Comparison of ENCODE assay signal across 8 cellular contexts in genomic region chr14:45253070-45253753, GRCh38. TPM values are rescaled to one million over a fixed set of nuclear protein-coding genes. Genes with fewer than 3 reads are reported as not detected.
DNase-seq lines count a peak whose midpoint lies in the region; ATAC-seq and TF ChIP-seq lines count a peak whose summit lies in the region.

TSS of gene MIS18BP1 (minus strand) at chr14:45253202. CDS start at chr14:45247286, 5,916 bp downstream.

- peak within 1 kb of the TSS; percentile 84 for H3K4me2 ChIP-seq in GM23338

- peak within 1 kb of the TSS; percentile 90 for H3K27ac ChIP-seq in GM23338 (ENCODE audit: low read depth)

- no peaks in the 10 kb centered on the region for H3K27me3 ChIP-seq in GM23338 (ENCODE audit: insufficient read depth)

- no peaks in the 10 kb centered on the region for H3F3A ChIP-seq in GM23338 (replicated peaks; ENCODE audit: low read depth)

- H3K4me3 ChIP-seq in GM23338 = peak within 1 kb of the TSS; percentile 89

- peak; percentile 96 for ATAC-seq in GM23338
- peak; percentile 75 to 80 for ATAC-seq in naive B cell (ENCODE audit: low read depth in 2 of 2)
- ATAC-seq in stimulated activated memory B cell treated with anti-CD40 and anti-IgM and Interleukin-4, amounts not matched to agents 10 μg/mL and 1 μg/mL and 100 μg/mL, for 72 hours = peak; percentile 94

- intact Hi-C loops in activated T-helper 1 cell treated with anti-CD3 and anti-CD28 coated beads, Interleukin-12 subunit alpha, Interleukin-12 subunit beta, Interleukin-2, Interleukin-4 antibody, amounts not matched to agents 30 ng/mL and 10 ng/mL and 1 ng/mL, durations not matched to agents 14 hours and 24 hours and 36 hours (cut with micrococcal nuclease) = loop anchor here (1.0 to 5.0 kb wide), 8 partner anchors 10 to 356 kb away; partner anchors contain the start of genes FKBP3, PRPF39 and TOGARAM1

- H3K4me1 ChIP-seq in GM23338 (ENCODE audit: insufficient read depth) = peaks cover 4% of the 10 kb centered on the region; the same call in 1 of the 2 replicates

- H3K9me2 ChIP-seq in GM23338 (ENCODE audit: insufficient read depth) = no peaks in the 10 kb centered on the region

- H3K4me3 Mint-ChIP-seq in GM23338 (peak within 1 kb of the TSS; percentile 93), naive B cell (peak within 1 kb of the TSS; percentile 91 to 99 (median 96))
- peak within 1 kb of the TSS; percentile 94 for H3K4me3 Mint-ChIP-seq in activated T-helper 1 cell treated with anti-CD3 and anti-CD28 coated beads, Interleukin-12 subunit alpha, Interleukin-12 subunit beta, Interleukin-2, Interleukin-4 antibody, amounts not matched to agents 30 ng/mL and 10 ng/mL and 1 ng/mL, durations not matched to agents 14 hours and 24 hours and 36 hours
- H3K4me3 Mint-ChIP-seq in stimulated activated memory B cell treated with anti-CD40 and anti-IgM and Interleukin-4, amounts not matched to agents 10 μg/mL and 1 μg/mL and 100 μg/mL, for 72 hours = peak within 1 kb of the TSS; percentile 93

- H3K36me3 Mint-ChIP-seq in GM23338 (ENCODE audit: low read depth) (peaks cover 7% of the 10 kb centered on the region; the same call in 2 of the 3 replicates), naive B cell (peaks cover 6 to 20% of the 10 kb centered on the region in 2 donors)
- H3K36me3 Mint-ChIP-seq in activated T-helper 1 cell treated with anti-CD3 and anti-CD28 coated beads, Interleukin-12 subunit alpha, Interleukin-12 subunit beta, Interleukin-2, Interleukin-4 antibody, amounts not matched to agents 30 ng/mL and 10 ng/mL and 1 ng/mL, durations not matched to agents 14 hours and 24 hours and 36 hours (ENCODE audit: low read depth) = peaks cover 3% of the 10 kb centered on the region
- no peaks in the 10 kb centered on the region for H3K36me3 Mint-ChIP-seq in stimulated activated memory B cell treated with anti-CD40 and anti-IgM and Interleukin-4, amounts not matched to agents 10 μg/mL and 1 μg/mL and 100 μg/mL, for 72 hours

- peak; percentile 71 to 78 for TF ChIP-seq CTCF in GM23338 (conservative IDR thresholded peaks at IDR 0.05; ENCODE audit: low read depth in 2 of 2)

- H2AFZ ChIP-seq in GM23338 = peak within 1 kb of the TSS; percentile 81

- peaks cover 24% of the 10 kb centered on the region for H4K20me1 ChIP-seq in GM23338 (replicated peaks; ENCODE audit: insufficient read depth)

- peak; percentile 98 for DNase-seq in EL
- DNase-seq in GM23338 (ENCODE audit: low spot score) = peak; percentile 98
- DNase-seq in LHCN-M2 (ENCODE audit: low read depth) = peak; percentile 96
- peak; percentile 94 for DNase-seq in RPMI7951 (ENCODE audit: low read depth)
- DNase-seq in activated T-helper 1 cell treated with anti-CD3 and anti-CD28 coated beads, Interleukin-12 subunit alpha, Interleukin-12 subunit beta, Interleukin-2, Interleukin-4 antibody, amounts not matched to agents 30 ng/mL and 10 ng/mL and 1 ng/mL, durations not matched to agents 14 hours and 24 hours and 36 hours (ENCODE audit: low spot score) = peak; percentile 93
- peak; percentile 96 for DNase-seq in fibroblast of gingiva (ENCODE audit: low read depth)
- DNase-seq in naive B cell = peak; percentile 95

- 0 out of 2 replicates have a peak, but pooled peaks cover 4% of the 10 kb centered on the region for H3K36me3 ChIP-seq in GM23338 (ENCODE audit: insufficient read depth)

- H3K79me2 ChIP-seq in GM23338 (replicated peaks; ENCODE audit: insufficient read depth) = peaks cover 47% of the 10 kb centered on the region

- H3K9me3 Mint-ChIP-seq in GM23338 = peaks cover 13% of the 10 kb centered on the region
- H3K9me3 Mint-ChIP-seq in activated T-helper 1 cell treated with anti-CD3 and anti-CD28 coated beads, Interleukin-12 subunit alpha, Interleukin-12 subunit beta, Interleukin-2, Interleukin-4 antibody, amounts not matched to agents 30 ng/mL and 10 ng/mL and 1 ng/mL, durations not matched to agents 14 hours and 24 hours and 36 hours = peaks cover 15% of the 10 kb centered on the region
- H3K9me3 Mint-ChIP-seq in naive B cell = peaks cover 8 to 26% (median 17%) of the 10 kb centered on the region in 7 donors
- peaks cover 7% of the 10 kb centered on the region for H3K9me3 Mint-ChIP-seq in stimulated activated memory B cell treated with anti-CD40 and anti-IgM and Interleukin-4, amounts not matched to agents 10 μg/mL and 1 μg/mL and 100 μg/mL, for 72 hours

- peaks cover 10% of the 10 kb centered on the region; the same call in 2 of the 3 replicates for H3K4me1 Mint-ChIP-seq in GM23338
- H3K4me1 Mint-ChIP-seq in activated T-helper 1 cell treated with anti-CD3 and anti-CD28 coated beads, Interleukin-12 subunit alpha, Interleukin-12 subunit beta, Interleukin-2, Interleukin-4 antibody, amounts not matched to agents 30 ng/mL and 10 ng/mL and 1 ng/mL, durations not matched to agents 14 hours and 24 hours and 36 hours (ENCODE audit: low read depth) = peaks cover 16% of the 10 kb centered on the region
- peaks cover 16 to 39% (median 19%) of the 10 kb centered on the region in 3 donors for H3K4me1 Mint-ChIP-seq in naive B cell
- peaks cover 17% of the 10 kb centered on the region for H3K4me1 Mint-ChIP-seq in stimulated activated memory B cell treated with anti-CD40 and anti-IgM and Interleukin-4, amounts not matched to agents 10 μg/mL and 1 μg/mL and 100 μg/mL, for 72 hours

- H3K27ac Mint-ChIP-seq in GM23338 (peak within 1 kb of the TSS; percentile 92), naive B cell (peak within 1 kb of the TSS; percentile 94 to 97 (median 96))
- peak within 1 kb of the TSS; percentile 98 for H3K27ac Mint-ChIP-seq in activated T-helper 1 cell treated with anti-CD3 and anti-CD28 coated beads, Interleukin-12 subunit alpha, Interleukin-12 subunit beta, Interleukin-2, Interleukin-4 antibody, amounts not matched to agents 30 ng/mL and 10 ng/mL and 1 ng/mL, durations not matched to agents 14 hours and 24 hours and 36 hours
- peak within 1 kb of the TSS; percentile 94 for H3K27ac Mint-ChIP-seq in stimulated activated memory B cell treated with anti-CD40 and anti-IgM and Interleukin-4, amounts not matched to agents 10 μg/mL and 1 μg/mL and 100 μg/mL, for 72 hours

- H3K27me3 Mint-ChIP-seq in GM23338 (ENCODE audit: insufficient read depth, low read depth, poor library complexity) (peaks cover 9% of the 10 kb centered on the region), naive B cell (no peaks in the 10 kb centered on the region)
- peaks cover 3% of the 10 kb centered on the region for H3K27me3 Mint-ChIP-seq in activated T-helper 1 cell treated with anti-CD3 and anti-CD28 coated beads, Interleukin-12 subunit alpha, Interleukin-12 subunit beta, Interleukin-2, Interleukin-4 antibody, amounts not matched to agents 30 ng/mL and 10 ng/mL and 1 ng/mL, durations not matched to agents 14 hours and 24 hours and 36 hours (ENCODE audit: insufficient read depth)
- H3K27me3 Mint-ChIP-seq in stimulated activated memory B cell treated with anti-CD40 and anti-IgM and Interleukin-4, amounts not matched to agents 10 μg/mL and 1 μg/mL and 100 μg/mL, for 72 hours = no peaks in the 10 kb centered on the region

TF ChIP-seq in GM23338, 12 proteins besides CTCF, POLR2A, EP300 and RAD21 (continues in another document):
- no peak for TF ChIP-seq STAT1 (IDR thresholded peaks at IDR 0.05; ENCODE audit: unreplicated experiment)
- TF ChIP-seq ZNF114 (CRISPR knock-in tag; IDR thresholded peaks at IDR 0.05) = peak; percentile 89; the same call in 1 of the 2 replicates
- peak; percentile 66 for TF ChIP-seq CREB1 (CRISPR knock-in tag; IDR thresholded peaks at IDR 0.05; ENCODE audit: low read depth)
- TF ChIP-seq, protein P1, sequence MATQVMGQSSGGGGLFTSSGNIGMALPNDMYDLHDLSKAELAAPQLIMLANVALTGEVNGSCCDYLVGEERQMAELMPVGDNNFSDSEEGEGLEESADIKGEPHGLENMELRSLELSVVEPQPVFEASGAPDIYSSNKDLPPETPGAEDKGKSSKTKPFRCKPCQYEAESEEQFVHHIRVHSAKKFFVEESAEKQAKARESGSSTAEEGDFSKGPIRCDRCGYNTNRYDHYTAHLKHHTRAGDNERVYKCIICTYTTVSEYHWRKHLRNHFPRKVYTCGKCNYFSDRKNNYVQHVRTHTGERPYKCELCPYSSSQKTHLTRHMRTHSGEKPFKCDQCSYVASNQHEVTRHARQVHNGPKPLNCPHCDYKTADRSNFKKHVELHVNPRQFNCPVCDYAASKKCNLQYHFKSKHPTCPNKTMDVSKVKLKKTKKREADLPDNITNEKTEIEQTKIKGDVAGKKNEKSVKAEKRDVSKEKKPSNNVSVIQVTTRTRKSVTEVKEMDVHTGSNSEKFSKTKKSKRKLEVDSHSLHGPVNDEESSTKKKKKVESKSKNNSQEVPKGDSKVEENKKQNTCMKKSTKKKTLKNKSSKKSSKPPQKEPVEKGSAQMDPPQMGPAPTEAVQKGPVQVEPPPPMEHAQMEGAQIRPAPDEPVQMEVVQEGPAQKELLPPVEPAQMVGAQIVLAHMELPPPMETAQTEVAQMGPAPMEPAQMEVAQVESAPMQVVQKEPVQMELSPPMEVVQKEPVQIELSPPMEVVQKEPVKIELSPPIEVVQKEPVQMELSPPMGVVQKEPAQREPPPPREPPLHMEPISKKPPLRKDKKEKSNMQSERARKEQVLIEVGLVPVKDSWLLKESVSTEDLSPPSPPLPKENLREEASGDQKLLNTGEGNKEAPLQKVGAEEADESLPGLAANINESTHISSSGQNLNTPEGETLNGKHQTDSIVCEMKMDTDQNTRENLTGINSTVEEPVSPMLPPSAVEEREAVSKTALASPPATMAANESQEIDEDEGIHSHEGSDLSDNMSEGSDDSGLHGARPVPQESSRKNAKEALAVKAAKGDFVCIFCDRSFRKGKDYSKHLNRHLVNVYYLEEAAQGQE (IDR thresholded peaks at IDR 0.05; ENCODE audit: unreplicated experiment) = no peak
- TF ChIP-seq EZH2 (IDR thresholded peaks at IDR 0.05; ENCODE audit: low read depth, unreplicated experiment) = no peak
- no peak for TF ChIP-seq EZH2phosphoT487 (IDR thresholded peaks at IDR 0.05; ENCODE audit: unreplicated experiment)
- no peak for TF ChIP-seq ZNF331 (CRISPR knock-in tag; IDR thresholded peaks at IDR 0.05; ENCODE audit: low read depth)

RNA-seq across cellular contexts. Expression of gene MIS18BP1, which starts in this region (rescaled TPM):
- 84.4 and 109 TPM in 2 replicates for total RNA-seq in GM23338 (2014; rRNA removed; shearing (Covaris generic))
- 158 and 216 TPM in 2 replicates for polyA plus RNA-seq in GM23338 (2016; fragmentation: Nextera tagmentation; extraction: Ambion mirVana)
- 40.2 and 45.4 TPM in 2 replicates for total RNA-seq in LHCN-M2 (2014; rRNA removed)
- polyA plus RNA-seq in LHCN-M2 (2012) = 4.3 TPM
- total RNA-seq in RPMI7951 (2014; rRNA removed; shearing (Covaris generic)) = 42.4 and 51.2 TPM in 2 replicates
- 66.4 and 66.6 TPM in 2 replicates for total RNA-seq in activated T-helper 1 cell treated with anti-CD3 and anti-CD28 coated beads, Interleukin-12 subunit alpha, Interleukin-12 subunit beta, Interleukin-2, Interleukin-4 antibody, amounts not matched to agents 30 ng/mL and 10 ng/mL and 1 ng/mL, durations not matched to agents 14 hours and 24 hours and 36 hours
- 10 to 100 TPM; 44.5 to 85.3 (median 75.8) TPM for polyA plus RNA-seq in naive B cell (ENCODE audit: low read depth in 6 of 6)

Comparison
In these comparisons a context has a peak if more than half of its experiments do, and no peak if none do; other contexts are left out.
1. Peak in every context shown above with its lines: DNase-seq, ATAC-seq, H3K4me3 ChIP-seq and H3K27ac ChIP-seq.